In genomic region chr10:48579251-48579960, GRCh38 we compare ENCODE assay signal across 16 cellular contexts. TPM values are rescaled to one million over a fixed set of nuclear protein-coding genes. Genes with fewer than 3 reads are reported as not detected.
DNase-seq lines count a peak whose midpoint lies in the region; ATAC-seq, FAIRE-seq and TF ChIP-seq lines count a peak whose summit lies in the region.
"Had no signal": no experiment of that assay in that cellular context is flagged by ENCODE, and none has a peak within 500 bp of the region (broad histone marks: within the 10 kb centered on the region; RNA-seq: fewer than 3 reads in every experiment).

No MANE protein-coding gene starts in this region.

- whole genome bisulfite sequencing in IMR-90 (ENCODE audit: extremely low coverage in 2 of 2, insufficient read length in 1 of 2), 2 experiments = 81% methylated on average over 4 of the region's 8 CpGs; no CpG with 5 or more reads in 1 of the 2 experiments

- H3K4me3 ChIP-seq in IMR-90 (ENCODE audit: insufficient read depth, low read depth, low read length) (no peak overlapping the region), astrocyte (ENCODE audit: insufficient read depth, low read depth, low read length) (no peak overlapping the region), skeletal muscle cell (ENCODE audit: low read depth, low read length) (no peak overlapping the region)
- H3K4me3 ChIP-seq: mucosa of descending colon, Peyer's patch had no signal

- H3K4me1 ChIP-seq in IMR-90 (ENCODE audit: control insufficient read depth, insufficient read depth, low read length) (peaks cover 15% of the 10 kb centered on the region), astrocyte (ENCODE audit: insufficient read depth, low read length) (peaks cover 5% of the 10 kb centered on the region)
- H3K4me1 ChIP-seq: Peyer's patch had no signal

- 0 out of 2 replicates have a peak overlapping the region, but pooled peaks have one; percentile 2 for H3K14ac ChIP-seq in IMR-90 (replicated peaks; ENCODE audit: low read depth, low read length)

- H4K8ac ChIP-seq in IMR-90 (ENCODE audit: low read depth in 2 of 2, low read length in 2 of 2) = peak overlapping the region in 1 of 2 experiments; percentile 25; a peak in 2 of 4 replicates

- POLR2A ChIA-PET in IMR-90 (lab: Charles Lee; ENCODE audit: unreplicated experiment) = no interaction called here

- H3K56ac ChIP-seq in IMR-90 (ENCODE audit: extremely low read depth, insufficient read depth, low read length) = no peak overlapping the region

- no peak overlapping the region; the same call in 2 of the 3 replicates for H2BK15ac ChIP-seq in IMR-90 (ENCODE audit: low read depth, low read length)

- no peak overlapping the region for H4K5ac ChIP-seq in IMR-90 (ENCODE audit: low read depth, low read length)

- TF ChIP-seq POLR2A in IMR-90 (IDR thresholded peaks at IDR 0.05; ENCODE audit: low read depth, low read length) = no peak

- H3K27me3 ChIP-seq in IMR-90 (ENCODE audit: control insufficient read depth, insufficient read depth, low read length) = no peaks in the 10 kb centered on the region
- no peaks in the 10 kb centered on the region for H3K27me3 ChIP-seq in astrocyte (ENCODE audit: insufficient read depth, low read length)
- H3K27me3 ChIP-seq: Peyer's patch had no signal

- H3K9me3 ChIP-seq in IMR-90 (ENCODE audit: control insufficient read depth, insufficient read depth, low read length) (no peaks in the 10 kb centered on the region), astrocyte (ENCODE audit: insufficient read depth, low read depth, low read length) (no peaks in the 10 kb centered on the region)
- H3K9me3 ChIP-seq: mucosa of descending colon, Peyer's patch had no signal

- H2AK9ac ChIP-seq in IMR-90 (replicated peaks; ENCODE audit: low read depth, low read length, poor library complexity) = no peak overlapping the region

- H3K27ac Mint-ChIP-seq in astrocyte (ENCODE audit: unreplicated experiment) = peak overlapping the region; percentile 73
- H3K27ac Mint-ChIP-seq: activated CD8-positive, alpha-beta memory T cell treated with anti-CD3 and anti-CD28 coated beads, Interleukin-2, amount 10 ng/mL, durations not matched to agents 7 days and 5 days had no signal

- no peak overlapping the region for H3K4me3 Mint-ChIP-seq in astrocyte (ENCODE audit: unreplicated experiment)
- H3K4me3 Mint-ChIP-seq in activated T-cell treated with anti-CD3 and anti-CD28 coated beads, Interleukin-2, amount 50 U/mL, for 4 hours = no peak overlapping the region
- H3K4me3 Mint-ChIP-seq: activated CD8-positive, alpha-beta memory T cell treated with anti-CD3 and anti-CD28 coated beads, Interleukin-2, amount 10 ng/mL, durations not matched to agents 7 days and 5 days had no signal

- H3K4me2 ChIP-seq in IMR-90 (ENCODE audit: low read depth, low read length) = peak overlapping the region; percentile 13
- H3K4me2 ChIP-seq in astrocyte (ENCODE audit: low read length) = peak overlapping the region; percentile 40

- H2BK120ac ChIP-seq in IMR-90 (ENCODE audit: low read depth, low read length) = no peak overlapping the region

- H3K36me3 ChIP-seq in IMR-90 (ENCODE audit: control insufficient read depth, insufficient read depth, low read length) (peaks cover 8% of the 10 kb centered on the region), astrocyte (ENCODE audit: insufficient read depth, low read length) (peaks cover 38% of the 10 kb centered on the region)
- H3K36me3 ChIP-seq: Peyer's patch had no signal

- H3K36me3 Mint-ChIP-seq in astrocyte (ENCODE audit: low read depth, unreplicated experiment) = peaks cover 5% of the 10 kb centered on the region
- no peaks in the 10 kb centered on the region for H3K36me3 Mint-ChIP-seq in activated T-cell treated with anti-CD3 and anti-CD28 coated beads, Interleukin-2, amount 50 U/mL, for 4 hours (ENCODE audit: insufficient read depth)
- H3K36me3 Mint-ChIP-seq: activated CD8-positive, alpha-beta memory T cell treated with anti-CD3 and anti-CD28 coated beads, Interleukin-2, amount 10 ng/mL, durations not matched to agents 7 days and 5 days had no signal

- H3K18ac ChIP-seq in IMR-90 (ENCODE audit: low read depth, low read length) = 0 out of 2 replicates have a peak overlapping the region, but pooled peaks have one; percentile 13

- H4K91ac ChIP-seq in IMR-90 (ENCODE audit: insufficient read depth, low read depth, low read length) = 0 out of 2 replicates have a peak overlapping the region, but pooled peaks have one; percentile 1

- H2BK5ac ChIP-seq in IMR-90 (ENCODE audit: low read depth, low read length, poor library complexity, severe bottlenecking) = peak overlapping the region; percentile 35

- H4K20me1 ChIP-seq in IMR-90 (ENCODE audit: insufficient read depth, low read length) (peaks cover 4% of the 10 kb centered on the region; the same call in 1 of the 2 replicates), astrocyte (ENCODE audit: insufficient read depth, low read length) (peaks cover 17% of the 10 kb centered on the region)

- H3K9me3 Mint-ChIP-seq in astrocyte (ENCODE audit: unreplicated experiment) = peaks cover 7% of the 10 kb centered on the region
- H3K9me3 Mint-ChIP-seq in activated T-cell treated with anti-CD3 and anti-CD28 coated beads, Interleukin-2, amount 50 U/mL, for 4 hours = no peaks in the 10 kb centered on the region

- peaks cover 14% of the 10 kb centered on the region for H3K27me3 Mint-ChIP-seq in astrocyte (ENCODE audit: low read depth, unreplicated experiment)
- peaks cover 22% of the 10 kb centered on the region for H3K27me3 Mint-ChIP-seq in activated T-cell treated with anti-CD3 and anti-CD28 coated beads, Interleukin-2, amount 50 U/mL, for 4 hours (ENCODE audit: low read depth)

- H2BK20ac ChIP-seq in IMR-90 (ENCODE audit: low read depth, low read length) = no peak overlapping the region; the same call in 1 of the 2 replicates

- intact Hi-C loops in IMR-90 (cut with micrococcal nuclease) = no loop called here
- intact Hi-C loops in left ventricle myocardium superior (cut with micrococcal nuclease) = no loop called here

- in situ Hi-C loops in IMR-90 (cut with MboI; ENCODE audit: low sequenced_read_pairs) = no loop called here

- peak; percentile 63 for ATAC-seq in IMR-90 (ENCODE audit: low read depth)
- ATAC-seq in left ventricle myocardium superior = peak; percentile 42
- ATAC-seq in activated T-cell treated with anti-CD3 and anti-CD28 coated beads, Interleukin-2, amount 50 U/mL, for 4 hours = no peak
- ATAC-seq: activated CD8-positive, alpha-beta memory T cell treated with anti-CD3 and anti-CD28 coated beads, Interleukin-2, amount 10 ng/mL, durations not matched to agents 7 days and 5 days; mucosa of descending colon; sciatic nerve had no signal

- no TSS peak for BruUV-seq in IMR-90 (replicated peaks; lab: Mats Ljungman, UMichigan)

- H3K79me2 ChIP-seq in astrocyte (ENCODE audit: insufficient read depth, low read length) = peaks cover 64% of the 10 kb centered on the region

- CTCF ChIA-PET in IMR-90 (lab: Yijun Ruan, JAX) = interaction anchor here (0.8 to 0.9 kb wide), 2 partner anchors 29 to 76 kb away, joined by 3 read pairs; no protein-coding TSS in a partner anchor

- peaks cover 13% of the 10 kb centered on the region for H3K4me1 Mint-ChIP-seq in astrocyte (ENCODE audit: low read depth, unreplicated experiment)
- no peaks in the 10 kb centered on the region for H3K4me1 Mint-ChIP-seq in activated T-cell treated with anti-CD3 and anti-CD28 coated beads, Interleukin-2, amount 50 U/mL, for 4 hours (ENCODE audit: low read depth)
- H3K4me1 Mint-ChIP-seq: activated CD8-positive, alpha-beta memory T cell treated with anti-CD3 and anti-CD28 coated beads, Interleukin-2, amount 10 ng/mL, durations not matched to agents 7 days and 5 days had no signal

- H3K79me1 ChIP-seq in IMR-90 (ENCODE audit: low read depth in 1 of 2, low read length in 2 of 2) = peaks cover 33 to 84% of the 10 kb centered on the region in 2 experiments

- no peak for TF ChIP-seq CTCF in IMR-90 (conservative IDR thresholded peaks at IDR 0.05; ENCODE audit: low read depth, low read length)
- no peak for TF ChIP-seq CTCF in astrocyte (IDR thresholded peaks at IDR 0.05; ENCODE audit: insufficient read depth, low read depth, low read length)

- H3K9me1 ChIP-seq in IMR-90 (ENCODE audit: insufficient read depth, low read length) = peaks cover 25% of the 10 kb centered on the region

- H2AK5ac ChIP-seq in IMR-90 (ENCODE audit: low read depth, low read length) = peak overlapping the region; percentile 30; the same call in 1 of the 2 replicates

- DNase-seq in IMR-90 (peak; percentile 72), astrocyte (ENCODE audit: low read depth) (peak; percentile 83), left ventricle myocardium superior (no peak), skeletal muscle cell (ENCODE audit: low read depth) (peak; percentile 37), GM19240 (ENCODE audit: insufficient read length, low spot score) (no peak), DMS153 treated with DMSO at 0.1 percent for 48 hours (lab: John Stamatoyannopoulos, UW; ENCODE audit: unreplicated experiment) (no peak), inferior parietal cortex (ENCODE audit: extremely low spot score) (no peak)
- DNase-seq in activated T-cell treated with anti-CD3 and anti-CD28 coated beads, Interleukin-2, amount 50 U/mL, for 4 hours = no peak
- DNase-seq: activated CD8-positive, alpha-beta memory T cell treated with anti-CD3 and anti-CD28 coated beads, Interleukin-2, amount 10 ng/mL, durations not matched to agents 7 days and 5 days; effector memory CD4-positive, alpha-beta T cell; mucosa of descending colon; NCI-H226; Peyer's patch; T1000 had no signal

- peak; percentile 80 for FAIRE-seq in astrocyte (lab: Jason Lieb, UNC)
- FAIRE-seq: GM12891 had no signal

- TF ChIP-seq RAD21 in IMR-90 (IDR thresholded peaks at IDR 0.05; ENCODE audit: low read length) = no peak

- H3K9ac ChIP-seq in IMR-90 (ENCODE audit: low read depth, low read length) (no peak overlapping the region), astrocyte (ENCODE audit: low read length) (no peak overlapping the region)

- H3K27ac ChIP-seq in IMR-90 (ENCODE audit: insufficient read depth, low read length) = peak overlapping the region; percentile 16; the same call in 1 of the 2 replicates
- no peak overlapping the region for H3K27ac ChIP-seq in astrocyte (ENCODE audit: low read depth, low read length)

- no peak overlapping the region for H3K23ac ChIP-seq in IMR-90 (ENCODE audit: low read depth, low read length)

- dilution Hi-C loops in IMR-90 (cut with HindIII; ENCODE audit: low sequenced_read_pairs, unreplicated experiment) = no loop called here

- no peak overlapping the region; the same call in 1 of the 2 replicates for H3K4ac ChIP-seq in IMR-90 (ENCODE audit: low read depth, low read length)

- H2AFZ ChIP-seq in IMR-90 (replicated peaks; ENCODE audit: low read length, poor library complexity) (no peak overlapping the region), astrocyte (ENCODE audit: low read depth, low read length) (no peak overlapping the region)

TF ChIP-seq in IMR-90, 13 proteins besides CTCF, POLR2A, EP300 and RAD21 (continues in another document):
- TF ChIP-seq FOS (IDR thresholded peaks at IDR 0.05; ENCODE audit: low read depth, low read length) = 0 out of 2 replicates have a peak, but pooled peaks have one; percentile 9

RNA-seq across cellular contexts. Expression of gene ARHGAP22, which starts 25.5 kb away (rescaled TPM):
- total RNA-seq in IMR-90 (2012; rRNA removed) (28.3 and 35.3 TPM in 2 replicates), astrocyte (4.7 and 6.2 TPM in 2 replicates), left ventricle myocardium superior (3.4 TPM)
- 30.2 and 34.0 TPM in 2 replicates for polyA plus RNA-seq in IMR-90 (2012; rRNA removed)
- polyA plus RNA-seq in IMR-90 (2012; cell fraction: cytosol; rRNA removed) = 18.9 and 22.2 TPM in 2 replicates
- 58.0 and 67.0 TPM in 2 replicates for polyA plus RNA-seq in IMR-90 (2012; cell fraction: nucleus; rRNA removed; ENCODE audit: low replicate concordance)
- under 1 TPM; 0.08 to 0.63 (median 0.13) TPM for total RNA-seq in activated T-cell treated with anti-CD3 and anti-CD28 coated beads, Interleukin-2, amount 50 U/mL, for 4 hours
- total RNA-seq: activated CD8-positive, alpha-beta memory T cell treated with anti-CD3 and anti-CD28 coated beads, Interleukin-2, amount 10 ng/mL, durations not matched to agents 7 days and 5 days had no signal

Comparison
In these comparisons a context has a peak if more than half of its experiments do, and no peak if none do; other contexts are left out.
1. ATAC-seq: peak in IMR-90 (single experiment) and left ventricle myocardium superior (single experiment); none in activated T-cell treated with anti-CD3 and anti-CD28 coated beads, Interleukin-2, amount 50 U/mL, for 4 hours (0 of 2).
2. DNase-seq: peak in IMR-90 (single experiment), astrocyte (single experiment) and skeletal muscle cell (single experiment); none in left ventricle myocardium superior (single experiment), GM19240 (single experiment), DMS153 treated with DMSO at 0.1 percent for 48 hours (single experiment), activated T-cell treated with anti-CD3 and anti-CD28 coated beads, Interleukin-2, amount 50 U/mL, for 4 hours (single experiment) and inferior parietal cortex (single experiment).